In the genomic region with DNA sequence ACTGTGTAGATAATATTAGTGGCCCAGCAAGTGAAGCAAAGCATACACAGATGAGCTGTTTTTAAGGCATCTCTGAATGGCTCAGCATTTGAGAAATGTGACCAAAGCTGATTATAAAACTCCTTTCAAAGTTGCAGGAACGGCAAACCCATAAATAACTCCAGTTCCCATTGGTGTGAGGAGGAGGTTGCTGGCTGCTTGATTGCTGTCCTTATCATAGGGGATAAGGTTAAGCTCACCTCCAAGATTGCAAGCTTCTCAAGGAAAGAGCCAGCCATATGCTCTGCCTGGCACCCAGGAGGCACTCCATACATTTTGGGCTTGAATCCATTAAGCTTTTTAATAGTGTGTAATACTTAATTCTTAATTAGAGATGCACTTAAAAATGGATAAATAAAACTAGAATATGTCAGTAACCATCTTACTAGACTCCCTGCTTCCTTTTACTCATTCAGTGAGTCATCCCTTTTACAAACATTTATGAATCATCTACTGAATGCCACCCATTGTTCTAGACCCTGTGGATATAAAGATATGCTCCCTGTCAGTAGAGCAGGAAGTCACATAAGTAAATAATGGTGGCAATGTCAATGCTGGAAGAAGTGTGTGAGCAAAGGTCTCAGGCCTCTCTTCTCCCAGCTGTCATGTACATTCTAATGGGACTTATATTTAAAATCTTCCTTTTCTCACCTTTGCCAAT, we compare ENCODE assay signal across 9 cellular contexts.
A peak's percentile ranks its signal among the peaks of the same experiment; 100 is the strongest.
DNase-seq lines count a peak whose midpoint lies in the region; ATAC-seq, FAIRE-seq and TF ChIP-seq lines count a peak whose summit lies in the region.
"Had no signal": no experiment of that assay in that cellular context is flagged by ENCODE, and none has a peak within 500 bp of the region (broad histone marks: within the 10 kb centered on the region; RNA-seq: fewer than 3 reads in every experiment).

No MANE protein-coding gene starts in this region.

- H3K27me3 ChIP-seq in endothelial cell of umbilical vein (ENCODE audit: control insufficient read depth in 2 of 2, insufficient read depth in 2 of 2, low read length in 2 of 2) (no peaks in the 10 kb centered on the region), thyroid gland (no peaks in the 10 kb centered on the region)
- no peaks in the 10 kb centered on the region for H3K27me3 ChIP-seq in effector memory CD4-positive, alpha-beta T cell (replicated peaks; ENCODE audit: control insufficient read depth, insufficient read depth, low read length, poor library complexity, severe bottlenecking)

- DNase-seq in GM04504 (ENCODE audit: low read depth) (peak; percentile 67), RWPE1 (ENCODE audit: low spot score) (peak; percentile 89), endothelial cell of umbilical vein (ENCODE audit: low read depth, low spot score) (peak; percentile 94), thyroid gland (no peak)
- no peak for DNase-seq in effector memory CD4-positive, alpha-beta T cell
- no peak for DNase-seq in activated CD4-positive, alpha-beta T cell treated with anti-CD3 and anti-CD28 coated beads for 48 hours

- peak; percentile 93 for FAIRE-seq in endothelial cell of umbilical vein (lab: Jason Lieb, UNC)

- peak overlapping the region in 1 of 3 experiments; percentile 61 for H3K4me3 ChIP-seq in endothelial cell of umbilical vein (replicated peaks in 1 of 3; ENCODE audit: insufficient read depth in 1 of 3, low read depth in 1 of 3, low read length in 3 of 3)
- H3K4me3 ChIP-seq in effector memory CD4-positive, alpha-beta T cell (ENCODE audit: insufficient read depth, low read depth, low read length, poor library complexity, severe bottlenecking): no peak overlapping the region
- H3K4me3 ChIP-seq in thyroid gland (replicated peaks in 1 of 3): no peak overlapping the region
- H3K4me3 ChIP-seq: SK-N-MC had no signal

- no peaks in the 10 kb centered on the region for H3K9me1 ChIP-seq in endothelial cell of umbilical vein (replicated peaks; ENCODE audit: control insufficient read depth, extremely low read depth, insufficient read depth, low read length)

- WGBS in thyroid gland, 2 donors: 60% methylated on average over 1 of the region's 1 CpG

- peak; percentile 54 for ATAC-seq in HG03196 (IDR thresholded peaks at IDR 0.05; ENCODE audit: unreplicated experiment)

- peaks cover 9% of the 10 kb centered on the region for H3K79me2 ChIP-seq in endothelial cell of umbilical vein (ENCODE audit: control insufficient read depth, insufficient read depth, low read length)

- H4K20me1 ChIP-seq in endothelial cell of umbilical vein (replicated peaks; ENCODE audit: control insufficient read depth, extremely low read depth, insufficient read depth, low read length): no peaks in the 10 kb centered on the region

- no peak overlapping the region for H3K4me3 Mint-ChIP-seq in nephron

- H3K9me3 Mint-ChIP-seq in nephron: no peaks in the 10 kb centered on the region

- H3K9me3 ChIP-seq in endothelial cell of umbilical vein (replicated peaks; ENCODE audit: control insufficient read depth, insufficient read depth, low read length) (no peaks in the 10 kb centered on the region), thyroid gland (no peaks in the 10 kb centered on the region)
- no peaks in the 10 kb centered on the region for H3K9me3 ChIP-seq in effector memory CD4-positive, alpha-beta T cell (ENCODE audit: control insufficient read depth, low read length)

- TF ChIP-seq CTCF in RWPE1 (conservative IDR thresholded peaks at IDR 0.05; ENCODE audit: low read depth) (no peak), endothelial cell of umbilical vein (IDR thresholded peaks at IDR 0.05; ENCODE audit: extremely low read depth in 1 of 2, insufficient read depth in 1 of 2, low read depth in 1 of 2, low read length in 2 of 2) (no peak), nephron (IDR thresholded peaks at IDR 0.05; ENCODE audit: unreplicated experiment in 3 of 3) (no peak), thyroid gland (IDR thresholded peaks at IDR 0.05) (no peak)

- dilution Hi-C loops in endothelial cell of umbilical vein (cut with MboI; ENCODE audit: extremely low pct_ligation_motif_present, low sequenced_read_pairs): no loop called here

- H3K4me1 ChIP-seq in endothelial cell of umbilical vein (ENCODE audit: control insufficient read depth, extremely low read depth, insufficient read depth, low read length) (peaks cover 47% of the 10 kb centered on the region), thyroid gland (peaks cover 13 to 29% of the 10 kb centered on the region in 2 donors)
- no peaks in the 10 kb centered on the region for H3K4me1 ChIP-seq in effector memory CD4-positive, alpha-beta T cell (ENCODE audit: control insufficient read depth, insufficient read depth, low read length, poor library complexity, severe bottlenecking)

- intact Hi-C loops in endothelial cell of umbilical vein (cut with micrococcal nuclease) (loop anchor here (1.0 to 10.0 kb wide), 5 partner anchors 8 to 379 kb away; a partner anchor contains a TSS), thyroid gland (cut with DNase I) (no loop called here)

- POLR2A ChIA-PET in RWPE1 (lab: Yijun Ruan, JAX; ENCODE audit: low non-redundant PET) (no interaction called here), endothelial cell of umbilical vein (lab: Charles Lee) (interaction anchor here (0.8 to 1.2 kb wide), 2 partner anchors 27 to 332 kb away, joined by 5 read pairs; no protein-coding TSS in a partner anchor)

- peaks cover 53% of the 10 kb centered on the region for H3K4me1 Mint-ChIP-seq in nephron

- H3K27ac ChIP-seq in RWPE1: no peak overlapping the region; the same call in 1 of the 2 replicates
- peak overlapping the region; percentile 99 for H3K27ac ChIP-seq in endothelial cell of umbilical vein (ENCODE audit: insufficient read depth, low read depth, low read length)
- no peak overlapping the region for H3K27ac ChIP-seq in effector memory CD4-positive, alpha-beta T cell (ENCODE audit: insufficient read depth, low read length, poor library complexity, severe bottlenecking)
- peak overlapping the region in 1 of 3 donors; percentile 44 for H3K27ac ChIP-seq in thyroid gland
- H3K27ac ChIP-seq: SK-N-MC had no signal

- TF ChIP-seq POLR2A in endothelial cell of umbilical vein (IDR thresholded peaks at IDR 0.05; ENCODE audit: low read depth, low read length) (peak; percentile 31), thyroid gland (IDR thresholded peaks at IDR 0.05) (no peak)

- no peaks in the 10 kb centered on the region for H3K27me3 Mint-ChIP-seq in nephron (ENCODE audit: low read depth)

- H3K9ac ChIP-seq in endothelial cell of umbilical vein (replicated peaks; ENCODE audit: extremely low read depth, insufficient read depth, low read length): peak overlapping the region; percentile 83

- no peak overlapping the region for H2AFZ ChIP-seq in endothelial cell of umbilical vein (ENCODE audit: low read depth, low read length)

- peak overlapping the region; percentile 93 for H3K4me2 ChIP-seq in endothelial cell of umbilical vein (ENCODE audit: insufficient read depth, low read length)

- BruUV-seq in endothelial cell of umbilical vein (replicated peaks; lab: Mats Ljungman, UMichigan): no TSS peak

- H3K36me3 Mint-ChIP-seq in nephron (ENCODE audit: low read depth): peaks cover 18% of the 10 kb centered on the region

- H3K27ac Mint-ChIP-seq in nephron: peak overlapping the region; percentile 67 to 85 (median 82)

- CTCF ChIA-PET in RWPE1 (lab: Yijun Ruan, JAX) (interaction anchor here (0.6 kb wide), 1 partner anchor 44 kb away, joined by 3 read pairs; no protein-coding TSS in a partner anchor), endothelial cell of umbilical vein (lab: Charles Lee) (interaction anchor here (0.9 to 2.8 kb wide), 13 partner anchors 9 to 426 kb away, joined by 3 to 14 read pairs (median 5); a partner anchor contains a TSS)

- no peaks in the 10 kb centered on the region for H3K36me3 ChIP-seq in endothelial cell of umbilical vein (ENCODE audit: control insufficient read depth in 2 of 2, extremely low read depth in 1 of 2, insufficient read depth in 2 of 2, low read length in 2 of 2)
- H3K36me3 ChIP-seq in effector memory CD4-positive, alpha-beta T cell (ENCODE audit: control insufficient read depth, insufficient read depth, low read length): no peaks in the 10 kb centered on the region
- H3K36me3 ChIP-seq in thyroid gland: no peaks in the 10 kb centered on the region

TF ChIP-seq in endothelial cell of umbilical vein, 7 proteins besides CTCF, POLR2A, EP300 and RAD21:
- TF ChIP-seq GATA2 (IDR thresholded peaks at IDR 0.05; ENCODE audit: insufficient read depth, insufficient read length, low read depth, low read length) (peak; percentile 90), JUN (IDR thresholded peaks at IDR 0.05; ENCODE audit: borderline replicate concordance, insufficient read depth, insufficient read length, low read depth) (peak; percentile 100), MYC (IDR thresholded peaks at IDR 0.05; ENCODE audit: low read depth, low read length) (no peak), EZH2 (IDR thresholded peaks at IDR 0.05; ENCODE audit: borderline replicate concordance, low read depth, low read length, severe bottlenecking) (no peak), POLR2AphosphoS5 (IDR thresholded peaks at IDR 0.05; ENCODE audit: insufficient read depth, low read depth, low read length) (peak; percentile 58), FOS (IDR thresholded peaks at IDR 0.05; ENCODE audit: borderline replicate concordance, insufficient read depth, low read length) (peak; percentile 99)

Comparison
In these comparisons a context has a peak if more than half of its experiments do, and no peak if none do; other contexts are left out.
1. DNase-seq: peak in GM04504 (single experiment), RWPE1 (single experiment) and endothelial cell of umbilical vein (single experiment); none in effector memory CD4-positive, alpha-beta T cell (0 of 3), activated CD4-positive, alpha-beta T cell treated with anti-CD3 and anti-CD28 coated beads for 48 hours (single experiment) and thyroid gland (0 of 2).